ENCODE assay signal across 8 cellular contexts in the genomic region with DNA sequence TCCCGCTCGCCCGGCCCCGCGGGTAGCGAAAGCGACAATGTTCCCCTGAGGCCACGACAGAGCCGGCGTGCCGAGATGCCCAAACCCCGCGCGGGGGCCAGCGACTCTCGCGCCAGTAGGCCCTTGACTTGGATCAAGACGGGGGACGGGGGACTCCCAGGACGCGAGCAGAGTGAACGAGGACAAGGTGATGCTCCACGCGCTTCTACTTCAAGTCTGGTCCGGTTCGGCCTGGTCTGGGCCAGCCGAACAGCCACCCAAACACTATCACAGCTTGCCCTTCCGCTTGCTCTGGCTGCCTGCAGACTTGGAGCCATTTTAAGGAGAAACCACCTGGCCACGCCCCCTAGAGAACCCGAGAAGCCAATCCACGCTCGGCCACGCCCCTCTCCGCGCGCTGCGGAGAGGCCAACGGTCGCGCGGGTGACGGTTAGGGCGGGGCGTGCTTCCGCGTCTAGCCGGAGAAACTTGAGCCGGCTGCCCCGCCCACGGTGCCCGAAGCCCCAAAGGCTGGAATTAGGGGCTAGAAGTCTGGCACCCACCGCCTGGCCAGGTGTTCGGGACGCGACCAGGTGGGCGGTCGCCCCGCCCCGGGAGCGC. TPM values are rescaled to one million over a fixed set of nuclear protein-coding genes. Genes with fewer than 3 reads are reported as not detected.
DNase-seq lines count a peak whose midpoint lies in the region; ATAC-seq, FAIRE-seq and TF ChIP-seq lines count a peak whose summit lies in the region.

No MANE protein-coding gene starts in this region.

- intact Hi-C loops in mammary epithelial cell (cut with micrococcal nuclease) = loop anchor here (1.0 to 5.0 kb wide), 4 partner anchors 15 to 136 kb away; a partner anchor contains a TSS

- no peaks in the 10 kb centered on the region for H3K27me3 ChIP-seq in AG04450 (ENCODE audit: control insufficient read depth, insufficient read depth, low read length)
- H3K27me3 ChIP-seq in WERI-Rb-1 (ENCODE audit: insufficient read depth, low read depth, severe bottlenecking) = no peaks in the 10 kb centered on the region
- no peaks in the 10 kb centered on the region for H3K27me3 ChIP-seq in mammary epithelial cell (ENCODE audit: insufficient read depth, low read length)
- H3K27me3 ChIP-seq in small intestine (ENCODE audit: control insufficient read depth in 2 of 2, insufficient read depth in 2 of 2, low read length in 2 of 2) = no peaks in the 10 kb centered on the region

- in situ Hi-C loops in mammary epithelial cell (cut with MboI; ENCODE audit: low sequenced_read_pairs in 2 of 2) = no loop called here

- CTCF ChIA-PET in AG04450 (lab: Charles Lee) = interaction anchor here (0.9 to 3.8 kb wide), 12 partner anchors 10 to 282 kb away, joined by 3 to 24 read pairs (median 5); a partner anchor contains a TSS
- CTCF ChIA-PET in mammary epithelial cell (lab: Charles Lee; ENCODE audit: low non-redundant PET) = interaction anchor here (0.8 to 1.4 kb wide), 4 partner anchors 14 to 33 kb away, joined by 3 to 6 read pairs (median 4); a partner anchor contains a TSS

- WGBS in mammary epithelial cell (ENCODE audit: low coverage, missing lambda C conversion rate) = under 1% methylated on average over 37 of the region's 60 CpGs
- 0 to 1% (median 0%) methylated on average over 57 to 60 of the region's 60 CpGs for WGBS in small intestine, 3 donors

- DNase-seq in AG04450 (ENCODE audit: low read depth, low spot score) = peak; percentile 92
- peak; percentile 79 for DNase-seq in NCI-H2196 treated with DMSO at 0.1 percent for 48 hours (lab: John Stamatoyannopoulos, UW; ENCODE audit: unreplicated experiment)
- DNase-seq in WERI-Rb-1 = peak; percentile 99
- peak; percentile 98 for DNase-seq in mammary epithelial cell
- DNase-seq in iPS-NIHi11 (ENCODE audit: low spot score) = peak; percentile 91
- DNase-seq in small intestine = peak; percentile 98

- peak overlapping the region; percentile 78 for H2AFZ ChIP-seq in mammary epithelial cell (ENCODE audit: low read depth, low read length)

- H3K36me3 ChIP-seq in WERI-Rb-1 (peaks cover 35% of the 10 kb centered on the region), mammary epithelial cell (ENCODE audit: insufficient read depth, low read length) (peaks cover 20% of the 10 kb centered on the region), small intestine (ENCODE audit: control insufficient read depth in 2 of 2, insufficient read depth in 2 of 2, low read length in 2 of 2) (peaks cover 1 to 11% of the 10 kb centered on the region in 2 donors)

- no peak for FAIRE-seq in small intestine (lab: Jason Lieb, UNC)

- POLR2A ChIA-PET in AG04450 (lab: Yijun Ruan, JAX) = interaction anchor here (0.6 to 4.1 kb wide), 21 partner anchors 8 to 449 kb away, joined by 3 to 74 read pairs (median 5); a partner anchor contains a TSS

- no TSS peak for BruUV-seq in mammary epithelial cell (replicated peaks; lab: Mats Ljungman, UMichigan)

- H3K4me3 ChIP-seq in AG04450 (ENCODE audit: low read depth, low read length) (peak overlapping the region; percentile 98), WERI-Rb-1 (ENCODE audit: low read depth, low read length) (peak overlapping the region; percentile 75), mammary epithelial cell (replicated peaks in 1 of 3; ENCODE audit: insufficient read depth in 1 of 3, low read depth in 2 of 3, low read length in 3 of 3) (peak overlapping the region; percentile 65 to 89 (median 86)), small intestine (ENCODE audit: low read depth in 1 of 2, low read length in 2 of 2) (peak overlapping the region; percentile 90 to 97)

- dilution Hi-C loops in mammary epithelial cell (cut with HindIII; ENCODE audit: low sequenced_read_pairs) = no loop called here

- H3K79me2 ChIP-seq in mammary epithelial cell (ENCODE audit: insufficient read depth, low read length) = peaks cover 70% of the 10 kb centered on the region

- peak overlapping the region; percentile 90 for H3K27ac ChIP-seq in AG04450 (ENCODE audit: low read depth, low read length)
- peak overlapping the region; percentile 97 for H3K27ac ChIP-seq in WERI-Rb-1
- H3K27ac ChIP-seq in mammary epithelial cell (ENCODE audit: insufficient read depth, low read depth, low read length) = peak overlapping the region; percentile 89
- peak overlapping the region; percentile 100 for H3K27ac ChIP-seq in small intestine (ENCODE audit: low read depth in 1 of 2, low read length in 1 of 2)

- H3K9ac ChIP-seq in mammary epithelial cell (ENCODE audit: insufficient read depth, low read length) = peak overlapping the region; percentile 81

- H3K4me2 ChIP-seq in mammary epithelial cell (ENCODE audit: insufficient read depth, low read depth, low read length) = peak overlapping the region; percentile 95

- peaks cover 38% of the 10 kb centered on the region for H3K4me1 ChIP-seq in mammary epithelial cell (ENCODE audit: insufficient read depth, low read length)
- H3K4me1 ChIP-seq in small intestine (ENCODE audit: control insufficient read depth in 2 of 2, insufficient read depth in 1 of 2, low read depth in 1 of 2, low read length in 1 of 2) = peaks cover 0 to 7% of the 10 kb centered on the region in 2 donors

- H4K20me1 ChIP-seq in mammary epithelial cell (ENCODE audit: insufficient read depth, low read length) = no peaks in the 10 kb centered on the region

- ATAC-seq in GM18907 (IDR thresholded peaks at IDR 0.05; ENCODE audit: unreplicated experiment) (peak; percentile 55), HG03139 (IDR thresholded peaks at IDR 0.05; ENCODE audit: unreplicated experiment) (peak; percentile 40)

- no peaks in the 10 kb centered on the region; the same call in 1 of the 2 replicates for H3K9me3 ChIP-seq in AG04450 (ENCODE audit: control insufficient read depth, insufficient read depth, low read length)
- H3K9me3 ChIP-seq in WERI-Rb-1 (ENCODE audit: severe bottlenecking) = no peaks in the 10 kb centered on the region
- H3K9me3 ChIP-seq in mammary epithelial cell (replicated peaks; ENCODE audit: insufficient read depth, low read length) = no peaks in the 10 kb centered on the region
- H3K9me3 ChIP-seq in small intestine (ENCODE audit: control insufficient read depth, low read depth) = no peaks in the 10 kb centered on the region

- TF ChIP-seq CTCF in AG04450 (IDR thresholded peaks at IDR 0.05; ENCODE audit: low read depth, low read length) (no peak), WERI-Rb-1 (IDR thresholded peaks at IDR 0.05; ENCODE audit: low read depth, low read length) (no peak), mammary epithelial cell (conservative IDR thresholded peaks at IDR 0.05 in 1 of 2, IDR thresholded peaks at IDR 0.05 in 1 of 2; ENCODE audit: extremely low read depth in 1 of 2, insufficient read depth in 1 of 2, low read depth in 1 of 2, low read length in 2 of 2) (no peak)

RNA-seq across cellular contexts. Expression of a gene that starts 0.6 kb away (rescaled TPM):
- polyA plus RNA-seq in AG04450 (2011; rRNA removed) = 47.0 and 69.2 TPM in 2 replicates
- 49.2 and 70.0 TPM in 2 replicates for polyA minus RNA-seq in AG04450 (2011; rRNA and poly(A)+ RNA removed)
- 10 to 100 TPM; 27.0 to 83.6 TPM for total RNA-seq in mammary epithelial cell
- 73.1 TPM for polyA plus RNA-seq in mammary epithelial cell
- 41.2 TPM for polyA minus RNA-seq in mammary epithelial cell
- 10 to 100 TPM; 56.8 to 82.4 (median 75.4) TPM for polyA plus RNA-seq in small intestine

RNA-seq across cellular contexts. Expression of a gene that starts 2.9 kb away (rescaled TPM):
- 42.4 and 55.6 TPM in 2 replicates for polyA plus RNA-seq in AG04450 (2011; rRNA removed)
- 45.6 and 57.1 TPM in 2 replicates for polyA minus RNA-seq in AG04450 (2011; rRNA and poly(A)+ RNA removed)
- 10 to 100 TPM; 20.3 to 27.8 TPM for total RNA-seq in mammary epithelial cell
- polyA plus RNA-seq in mammary epithelial cell = 48.8 TPM
- 170 TPM for polyA minus RNA-seq in mammary epithelial cell
- 10 to 100 TPM; 22.0 to 23.7 (median 22.7) TPM for polyA plus RNA-seq in small intestine

RNA-seq across cellular contexts. Expression of a gene that starts 7.9 kb away (rescaled TPM):
- polyA plus RNA-seq in AG04450 (2011; rRNA removed) = 268 and 284 TPM in 2 replicates
- 378 and 406 TPM in 2 replicates for polyA minus RNA-seq in AG04450 (2011; rRNA and poly(A)+ RNA removed)
- 100 to 1,000 TPM; 204 to 205 TPM for total RNA-seq in mammary epithelial cell
- 235 TPM for polyA plus RNA-seq in mammary epithelial cell
- 360 TPM for polyA minus RNA-seq in mammary epithelial cell
- 100 to 1,000 TPM in 1 of 3 donors, 10 to 100 TPM in 2; 47.2 to 219 (median 62.4) TPM for polyA plus RNA-seq in small intestine

RNA-seq across cellular contexts. Expression of a gene that starts 14.1 kb away (rescaled TPM):
- polyA plus RNA-seq in AG04450 (2011; rRNA removed) (101 and 117 TPM in 2 replicates), mammary epithelial cell (93.9 TPM), small intestine (100 to 1,000 TPM in 2 of 3 donors, 10 to 100 TPM in 1; 98.5 to 154 (median 137) TPM)
- 106 and 161 TPM in 2 replicates for polyA minus RNA-seq in AG04450 (2011; rRNA and poly(A)+ RNA removed)
- 100 to 1,000 TPM in 1 of 2 donors, 10 to 100 TPM in 1; 91.2 to 108 TPM for total RNA-seq in mammary epithelial cell
- 208 TPM for polyA minus RNA-seq in mammary epithelial cell

RNA-seq across cellular contexts. Expression of a gene that starts 31.3 kb away (rescaled TPM):
- 18.2 and 22.5 TPM in 2 replicates for polyA plus RNA-seq in AG04450 (2011; rRNA removed)
- polyA minus RNA-seq in AG04450 (2011; rRNA and poly(A)+ RNA removed) = 24.2 and 25.8 TPM in 2 replicates
- 10 to 100 TPM in 1 of 2 donors, 1 to 10 TPM in 1; 8.1 to 10.2 TPM for total RNA-seq in mammary epithelial cell
- polyA plus RNA-seq in mammary epithelial cell = 4.7 TPM
- 2.9 TPM for polyA minus RNA-seq in mammary epithelial cell
- 10 to 100 TPM; 30.6 to 40.9 (median 38.4) TPM for polyA plus RNA-seq in small intestine

Comparison
In these comparisons a context has a peak if more than half of its experiments do, and no peak if none do; other contexts are left out.
1. Peak in every context shown above with its lines: DNase-seq, ATAC-seq, H3K4me3 ChIP-seq and H3K27ac ChIP-seq.